ENCODE assay signal across 8 cellular contexts in the genomic region with DNA sequence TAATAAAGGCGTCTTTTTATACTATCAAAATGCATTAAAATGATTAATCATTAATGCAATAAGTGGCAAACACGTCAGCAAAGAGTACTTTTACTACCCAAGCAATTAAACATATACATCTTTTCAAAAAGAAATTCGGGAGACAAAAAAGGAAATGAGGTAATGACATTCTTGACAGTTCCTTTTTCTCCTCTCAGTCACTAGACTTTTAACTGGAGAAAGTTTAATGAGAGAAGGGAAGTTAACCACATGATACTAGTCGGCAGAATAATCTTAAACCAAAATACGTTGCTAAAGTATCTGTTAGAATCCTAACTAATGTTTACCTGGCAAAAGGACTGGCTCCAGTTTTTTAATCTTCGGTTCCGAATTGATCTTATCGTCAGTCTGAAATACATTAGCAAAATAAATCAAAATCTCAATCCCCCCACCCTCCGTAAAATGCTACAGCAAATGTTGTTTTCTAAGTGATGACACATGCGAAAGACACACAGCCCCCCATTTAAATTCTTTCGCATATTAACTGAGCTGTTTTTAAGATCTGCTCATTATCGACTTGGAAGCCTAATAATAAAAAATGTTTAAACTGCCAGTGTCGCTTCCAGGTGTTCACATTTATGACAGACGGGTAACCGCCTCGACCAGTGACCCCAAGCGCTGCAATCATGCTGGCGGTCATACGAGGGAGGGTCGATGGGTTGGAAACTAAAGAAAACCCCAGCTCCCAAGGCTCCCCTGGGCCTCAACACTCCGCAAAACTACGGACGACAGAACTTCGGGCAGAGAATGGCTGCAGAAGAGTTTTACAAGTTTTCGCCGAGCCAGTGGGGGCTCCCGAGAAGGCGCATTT. TPM values are rescaled to one million over a fixed set of nuclear protein-coding genes. Genes with fewer than 3 reads are reported as not detected.
A peak's percentile ranks its signal among the peaks of the same experiment; 100 is the strongest.
DNase-seq lines count a peak whose midpoint lies in the region; ATAC-seq, FAIRE-seq and TF ChIP-seq lines count a peak whose summit lies in the region.

No MANE protein-coding gene starts in this region.

- no peaks in the 10 kb centered on the region for H3K9me3 ChIP-seq in mammary epithelial cell (replicated peaks; ENCODE audit: insufficient read depth, low read length)
- H3K9me3 ChIP-seq in HepG2 (ENCODE audit: low read length): no peaks in the 10 kb centered on the region
- H3K9me3 ChIP-seq in thoracic aorta: no peaks in the 10 kb centered on the region

- H3K4me2 ChIP-seq in mammary epithelial cell (ENCODE audit: insufficient read depth, low read depth, low read length): peak overlapping the region; percentile 75
- H3K4me2 ChIP-seq in HepG2 (ENCODE audit: low read depth, low read length): peak overlapping the region; percentile 90

- H3K36me3 ChIP-seq in ACC112 (ENCODE audit: insufficient read depth, low read length) (0 out of 2 replicates have a peak, but pooled peaks cover 7% of the 10 kb centered on the region), mammary epithelial cell (ENCODE audit: insufficient read depth, low read length) (peaks cover 2% of the 10 kb centered on the region), HepG2 (replicated peaks in 1 of 2; ENCODE audit: control insufficient read depth in 1 of 2, insufficient read depth in 2 of 2, low read length in 2 of 2) (peaks cover 4 to 11% of the 10 kb centered on the region in 2 experiments; a peak in 4 of 5 replicates), thoracic aorta (no peaks in the 10 kb centered on the region)

- intact Hi-C loops in mammary epithelial cell (cut with micrococcal nuclease) (loop anchor here (1.0 to 10.0 kb wide), 4 partner anchors 34 to 139 kb away; a partner anchor contains a TSS), HepG2 (cut with micrococcal nuclease; ENCODE audit: unreplicated experiment) (loop anchor here (5.0 to 10.0 kb wide), 3 partner anchors 86 to 134 kb away; a partner anchor contains a TSS)

- TF ChIP-seq EP300 in HepG2 (IDR thresholded peaks at IDR 0.05; ENCODE audit: low read depth in 2 of 2, low read length in 2 of 2) (no peak), HepG2 (CRISPR knock-in tag; IDR thresholded peaks at IDR 0.05; ENCODE audit: borderline replicate concordance) (no peak)

- dilution Hi-C loops in mammary epithelial cell (cut with HindIII; ENCODE audit: low sequenced_read_pairs): no loop called here

- H4K20me1 ChIP-seq in mammary epithelial cell (ENCODE audit: insufficient read depth, low read length) (no peaks in the 10 kb centered on the region), HepG2 (ENCODE audit: insufficient read depth, low read length) (no peaks in the 10 kb centered on the region)

- TF ChIP-seq CTCF in mammary epithelial cell (conservative IDR thresholded peaks at IDR 0.05 in 1 of 2, IDR thresholded peaks at IDR 0.05 in 1 of 2; ENCODE audit: extremely low read depth in 1 of 2, insufficient read depth in 1 of 2, low read depth in 1 of 2, low read length in 2 of 2) (peak in 1 of 2 donors; percentile 10), HepG2 (CRISPR knock-in tag; IDR thresholded peaks at IDR 0.05) (no peak), thoracic aorta (IDR thresholded peaks at IDR 0.05) (no peak)

- no peak for TF ChIP-seq RAD21 in HepG2 (CRISPR knock-in tag; IDR thresholded peaks at IDR 0.05)

- H3K27ac ChIP-seq in ACC112 (ENCODE audit: low read depth, low read length) (peak overlapping the region; percentile 67), mammary epithelial cell (ENCODE audit: insufficient read depth, low read depth, low read length) (peak overlapping the region; percentile 70), HepG2 (ENCODE audit: extremely low read length, insufficient read depth, low read length) (peak overlapping the region; percentile 89), thoracic aorta (peak overlapping the region; percentile 87 to 90)

- DNase-seq in NCI-H69 (lab: John Stamatoyannopoulos, UW) (peak; percentile 86), mammary epithelial cell (no peak), HepG2 (ENCODE audit: low spot score) (peak; percentile 12), thoracic aorta (ENCODE audit: low spot score) (no peak), NCI-H446 (lab: John Stamatoyannopoulos, UW) (no peak), NCI-H2227 treated with DMSO at 0.1 percent for 48 hours (lab: John Stamatoyannopoulos, UW) (no peak)

- peak; percentile 3 for ATAC-seq in GM19328 (IDR thresholded peaks at IDR 0.05; ENCODE audit: unreplicated experiment)
- peak; percentile 25 for ATAC-seq in HepG2
- peak; percentile 35 for ATAC-seq in thoracic aorta (ENCODE audit: insufficient number of reproducible peaks, low FRiP score, low read depth)

- CTCF ChIA-PET in mammary epithelial cell (lab: Charles Lee; ENCODE audit: low non-redundant PET): no interaction called here
- CTCF ChIA-PET in HepG2 (lab: Yijun Ruan, JAX; ENCODE audit: low intra/inter-chr PET ratio, low total read pairs): no interaction called here

- H3K4me3 ChIP-seq in ACC112 (ENCODE audit: low read depth, low read length) (peak overlapping the region; percentile 100), mammary epithelial cell (replicated peaks in 1 of 3; ENCODE audit: insufficient read depth in 1 of 3, low read depth in 2 of 3, low read length in 3 of 3) (peak overlapping the region; percentile 76 to 90 (median 87)), HepG2 (replicated peaks in 1 of 3; ENCODE audit: insufficient read depth in 1 of 3, low read depth in 2 of 3, low read length in 3 of 3) (peak overlapping the region; percentile 93 to 98 (median 97)), thoracic aorta (peak overlapping the region; percentile 97)

- H3K79me2 ChIP-seq in ACC112 (ENCODE audit: control insufficient read depth, insufficient read depth, low read length, unreplicated experiment) (peaks cover 22% of the 10 kb centered on the region), mammary epithelial cell (ENCODE audit: insufficient read depth, low read length) (peaks cover 39% of the 10 kb centered on the region), HepG2 (ENCODE audit: insufficient read depth, low read length) (peaks cover 27% of the 10 kb centered on the region)

- H2AFZ ChIP-seq in ACC112 (ENCODE audit: low read length, unreplicated experiment): peak overlapping the region; percentile 90
- H2AFZ ChIP-seq in mammary epithelial cell (ENCODE audit: low read depth, low read length): peak overlapping the region; percentile 91
- no peak overlapping the region for H2AFZ ChIP-seq in HepG2 (ENCODE audit: low read length)

- no peaks in the 10 kb centered on the region for H3K27me3 ChIP-seq in ACC112 (ENCODE audit: insufficient read depth, low read length)
- no peaks in the 10 kb centered on the region for H3K27me3 ChIP-seq in mammary epithelial cell (ENCODE audit: insufficient read depth, low read length)
- no peaks in the 10 kb centered on the region; a peak in 1 of 5 replicates for H3K27me3 ChIP-seq in HepG2 (ENCODE audit: control insufficient read depth in 1 of 2, insufficient read depth in 2 of 2, low read length in 2 of 2)
- H3K27me3 ChIP-seq in thoracic aorta (replicated peaks; ENCODE audit: insufficient read depth): no peaks in the 10 kb centered on the region

- no peak for TF ChIP-seq POLR2A in HepG2 (IDR thresholded peaks at IDR 0.05; ENCODE audit: insufficient read depth in 1 of 2, low read depth in 2 of 2, low read length in 2 of 2)

- FAIRE-seq in HepG2 (lab: Jason Lieb, UNC): peak; percentile 44

- in situ Hi-C loops in mammary epithelial cell (cut with MboI; ENCODE audit: low sequenced_read_pairs in 2 of 2): loop anchor here in 1 of 2 donors (25.0 kb wide), 1 partner anchor 97 kb away; no protein-coding TSS in a partner anchor
- in situ Hi-C loops in HepG2 (cut with HindIII; ENCODE audit: extremely low pct_ligation_motif_present, low pct_unique_long_range_greater_than_20kb): loop anchor here (25.0 kb wide), 1 partner anchor 147 kb away; no protein-coding TSS in a partner anchor

- WGBS in mammary epithelial cell (ENCODE audit: low coverage, missing lambda C conversion rate): 4% methylated on average over 23 of the region's 28 CpGs
- WGBS in HepG2 (ENCODE audit: low lambda C conversion rate): 1% methylated on average over 20 of the region's 28 CpGs

- TSS peak; percentile 43 for BruUV-seq in mammary epithelial cell (replicated peaks; lab: Mats Ljungman, UMichigan)
- BruUV-seq in HepG2 (replicated peaks; lab: Mats Ljungman, UMichigan): no TSS peak

- H3K9ac ChIP-seq in mammary epithelial cell (ENCODE audit: insufficient read depth, low read length) (peak overlapping the region; percentile 94), HepG2 (ENCODE audit: insufficient read depth, low read depth, low read length) (peak overlapping the region; percentile 96)

- H3K4me1 ChIP-seq in ACC112 (ENCODE audit: control insufficient read depth, insufficient read depth, low read length, unreplicated experiment) (peaks cover 12% of the 10 kb centered on the region), mammary epithelial cell (ENCODE audit: insufficient read depth, low read length) (peaks cover 1% of the 10 kb centered on the region), HepG2 (ENCODE audit: insufficient read depth, low read length) (peaks cover 46% of the 10 kb centered on the region), thoracic aorta (ENCODE audit: control insufficient read depth in 1 of 2, low read depth in 2 of 2) (peaks cover 17 to 34% of the 10 kb centered on the region in 2 donors)

- POLR2A ChIA-PET in HepG2 (lab: Yijun Ruan, JAX): interaction anchor here (1.2 to 2.8 kb wide), 9 partner anchors 8 to 167 kb away, joined by 3 to 21 read pairs (median 8); a partner anchor contains a TSS

RNA-seq across cellular contexts. Expression of a gene that starts 0.8 kb away (rescaled TPM):
- total RNA-seq in mammary epithelial cell (10 to 100 TPM; 15.8 to 17.9 TPM), HepG2 (2016; rRNA removed; fragmentation: Illumina TruSeq; extraction: Trizol) (17.4 and 18.6 TPM in 2 replicates), thoracic aorta (10 to 100 TPM; 13.9 to 44.7 TPM)
- polyA plus RNA-seq in mammary epithelial cell (6.7 TPM), HepG2 (2011; rRNA removed) (10.0 and 10.2 TPM in 2 replicates)
- polyA minus RNA-seq in mammary epithelial cell: 30.0 TPM
- total RNA-seq in HepG2 (2016; cell fraction: cytosol; rRNA removed; fragmentation: Illumina TruSeq; extraction: Trizol; ENCODE audit: low read depth): 2.5 and 2.7 TPM in 2 replicates
- 17.6 and 17.8 TPM in 2 replicates for total RNA-seq in HepG2 (2016; cell fraction: insoluble cytoplasmic fraction; rRNA removed; fragmentation: Illumina TruSeq; extraction: Trizol)
- total RNA-seq in HepG2 (2016; cell fraction: membrane; rRNA removed; fragmentation: Illumina TruSeq; extraction: Trizol): 8.5 and 10.1 TPM in 2 replicates
- total RNA-seq in HepG2 (2016; cell fraction: nucleus; rRNA removed; fragmentation: Illumina TruSeq; extraction: Trizol): 29.2 and 29.6 TPM in 2 replicates
- 4.3 and 6.3 TPM in 2 replicates for polyA plus RNA-seq in HepG2 (2011; cell fraction: cytosol; rRNA removed)
- polyA plus RNA-seq in HepG2 (2011; cell fraction: nucleus; rRNA removed): 10.5 and 10.7 TPM in 2 replicates
- polyA plus RNA-seq in HepG2 (2012): 11.6 and 14.6 TPM in 2 replicates
- 1.1 TPM in 2 replicates for polyA plus RNA-seq in HepG2 (2016; cell fraction: cytosol; fragmentation: Illumina TruSeq; extraction: Trizol; ENCODE audit: low read depth)
- polyA plus RNA-seq in HepG2 (2016; cell fraction: insoluble cytoplasmic fraction; fragmentation: Illumina TruSeq; extraction: Trizol; ENCODE audit: low read depth): 13.3 and 14.3 TPM in 2 replicates
- 4.3 and 4.6 TPM in 2 replicates for polyA plus RNA-seq in HepG2 (2016; cell fraction: membrane; fragmentation: Illumina TruSeq; extraction: Trizol; ENCODE audit: low read depth)
- polyA plus RNA-seq in HepG2 (2016; cell fraction: nucleus; fragmentation: Illumina TruSeq; extraction: Trizol; ENCODE audit: insufficient read depth, low read depth): 16.0 and 20.6 TPM in 2 replicates
- 6.1 and 8.6 TPM in 2 replicates for polyA minus RNA-seq in HepG2 (2011; rRNA and poly(A)+ RNA removed; ENCODE audit: low replicate concordance)
- polyA minus RNA-seq in HepG2 (2011; cell fraction: cytosol; rRNA and poly(A)+ RNA removed): 8.5 and 9.8 TPM in 2 replicates
- 79.1 and 87.2 TPM in 2 replicates for polyA minus RNA-seq in HepG2 (2011; cell fraction: nucleus; rRNA and poly(A)+ RNA removed)

Comparison
In these comparisons a context has a peak if more than half of its experiments do, and no peak if none do; other contexts are left out.
1. DNase-seq: peak in NCI-H69 (single experiment) and HepG2 (single experiment); none in mammary epithelial cell (single experiment), thoracic aorta (single experiment), NCI-H446 (0 of 2) and NCI-H2227 treated with DMSO at 0.1 percent for 48 hours (single experiment).
2. Peak in every context shown above with its lines, with median percentiles within 50 percentile points of each other: H3K27ac ChIP-seq, H3K4me3 ChIP-seq and ATAC-seq.